In genomic region chr2:201136889-201137321, GRCh38 we compare ENCODE assay signal across 13 cellular contexts. TPM values are rescaled to one million over a fixed set of nuclear protein-coding genes. Genes with fewer than 3 reads are reported as not detected.
DNase-seq lines count a peak whose midpoint lies in the region; ATAC-seq and TF ChIP-seq lines count a peak whose summit lies in the region.
"Had no signal": no experiment of that assay in that cellular context is flagged by ENCODE, and none has a peak within 500 bp of the region (broad histone marks: within the 10 kb centered on the region; RNA-seq: fewer than 3 reads in every experiment).

No MANE protein-coding gene starts in this region.

- no peak for TF ChIP-seq CTCF in heart left ventricle (IDR thresholded peaks at IDR 0.05)
- no peak for TF ChIP-seq CTCF in lung (IDR thresholded peaks at IDR 0.05; ENCODE audit: control extremely low read depth, extremely low read depth)
- TF ChIP-seq CTCF in upper lobe of right lung (IDR thresholded peaks at IDR 0.05) = no peak

- TF ChIP-seq POLR2A in heart left ventricle (IDR thresholded peaks at IDR 0.05) = no peak

- POLR2A ChIA-PET in activated naive CD8-positive, alpha-beta T cell treated with anti-CD3 and anti-CD28 coated beads, Interleukin-2, amount 10 ng/mL, durations not matched to agents 7 days and 5 days (lab: Charles Lee) = interaction anchor here (1.1 kb wide), 1 partner anchor 9 kb away, joined by 3 read pairs; no protein-coding TSS in a partner anchor

- H3K27ac ChIP-seq in heart left ventricle (peak overlapping the region in 11 of 12 donors; percentile 11 to 100 (median 99)), lung (ENCODE audit: low read depth in 1 of 2, low read length in 1 of 2) (peak overlapping the region; percentile 37 to 78), upper lobe of right lung (peak overlapping the region; percentile 14)

- WGBS in heart left ventricle, 4 donors = 29 to 56% (median 44%) methylated on average over 1 to 3 of the region's 3 CpGs
- 69 to 80% methylated on average over 3 of the region's 3 CpGs for WGBS in lung, 2 donors

- DNase-seq in heart left ventricle = no peak
- no peak for DNase-seq in left cardiac atrium
- DNase-seq in activated naive CD8-positive, alpha-beta T cell treated with anti-CD3 and anti-CD28 coated beads, Interleukin-2, amount 10 ng/mL, durations not matched to agents 7 days and 5 days = no peak
- no peak for DNase-seq in lung (ENCODE audit: low spot score)
- no peak for DNase-seq in upper lobe of right lung
- no peak for DNase-seq in ACHN
- no peak for DNase-seq in amygdala (lab: John Stamatoyannopoulos, UW)
- no peak for DNase-seq in cerebellum (ENCODE audit: low spot score)
- DNase-seq: cerebellar nuclear complex, NCI-H1105, NCI-H446 had no signal

- H3K4me1 Mint-ChIP-seq in activated naive CD8-positive, alpha-beta T cell treated with anti-CD3 and anti-CD28 coated beads, Interleukin-2, amount 10 ng/mL, durations not matched to agents 7 days and 5 days = peaks cover 27% of the 10 kb centered on the region

- H3K27me3 ChIP-seq in heart left ventricle = no peaks in the 10 kb centered on the region
- no peaks in the 10 kb centered on the region for H3K27me3 ChIP-seq in lung (ENCODE audit: control insufficient read depth, insufficient read depth)
- no peaks in the 10 kb centered on the region for H3K27me3 ChIP-seq in upper lobe of right lung

- no peaks in the 10 kb centered on the region for H3K27me3 Mint-ChIP-seq in activated naive CD8-positive, alpha-beta T cell treated with anti-CD3 and anti-CD28 coated beads, Interleukin-2, amount 10 ng/mL, durations not matched to agents 7 days and 5 days

- peak overlapping the region; percentile 38 for H3K27ac Mint-ChIP-seq in activated naive CD8-positive, alpha-beta T cell treated with anti-CD3 and anti-CD28 coated beads, Interleukin-2, amount 10 ng/mL, durations not matched to agents 7 days and 5 days

- no peak overlapping the region for H3K4me3 Mint-ChIP-seq in activated naive CD8-positive, alpha-beta T cell treated with anti-CD3 and anti-CD28 coated beads, Interleukin-2, amount 10 ng/mL, durations not matched to agents 7 days and 5 days

- H3K36me3 ChIP-seq in heart left ventricle (peaks cover 2 to 99% (median 91%) of the 10 kb centered on the region in 9 donors), lung (ENCODE audit: control insufficient read depth in 2 of 2, insufficient read depth in 2 of 2, low read length in 2 of 2) (peaks cover 35 to 44% of the 10 kb centered on the region in 2 donors), upper lobe of right lung (peaks cover 94% of the 10 kb centered on the region)

- intact Hi-C loops in heart left ventricle (cut with DNase I) = no loop called here
- intact Hi-C loops in left cardiac atrium (cut with DNase I) = no loop called here
- intact Hi-C loops in upper lobe of right lung (cut with DNase I) = no loop called here

- H3K4me1 ChIP-seq in heart left ventricle (peaks cover 3 to 81% (median 47%) of the 10 kb centered on the region in 12 donors), lung (ENCODE audit: control insufficient read depth in 2 of 2, insufficient read depth in 2 of 2, low read length in 2 of 2) (peaks cover 16 to 19% of the 10 kb centered on the region in 2 donors), upper lobe of right lung (peaks cover 57% of the 10 kb centered on the region)

- H3K9me3 ChIP-seq in heart left ventricle (no peaks in the 10 kb centered on the region), lung (ENCODE audit: control insufficient read depth in 2 of 2, insufficient read depth in 1 of 2, low read length in 1 of 2) (no peaks in the 10 kb centered on the region), upper lobe of right lung (no peaks in the 10 kb centered on the region)

- H3K9me3 Mint-ChIP-seq in activated naive CD8-positive, alpha-beta T cell treated with anti-CD3 and anti-CD28 coated beads, Interleukin-2, amount 10 ng/mL, durations not matched to agents 7 days and 5 days = no peaks in the 10 kb centered on the region

- ATAC-seq in heart left ventricle (peak in 1 of 4 donors; percentile 8), left cardiac atrium (no peak), lung (ENCODE audit: insufficient read depth, low FRiP score) (no peak), upper lobe of right lung (no peak)
- ATAC-seq in activated naive CD8-positive, alpha-beta T cell treated with anti-CD3 and anti-CD28 coated beads, Interleukin-2, amount 10 ng/mL, durations not matched to agents 7 days and 5 days (ENCODE audit: low read depth) = no peak
- ATAC-seq: Panc1 had no signal

- H3K4me3 ChIP-seq in heart left ventricle = no peak overlapping the region
- no peak overlapping the region for H3K4me3 ChIP-seq in lung
- H3K4me3 ChIP-seq in upper lobe of right lung = no peak overlapping the region
- H3K4me3 ChIP-seq: smooth muscle cell had no signal

- in situ Hi-C loops in ACHN (cut with HindIII; ENCODE audit: low pct_ligation_motif_present, low pct_unique_long_range_greater_than_20kb, low sequenced_read_pairs) = no loop called here

- H3K36me3 Mint-ChIP-seq in activated naive CD8-positive, alpha-beta T cell treated with anti-CD3 and anti-CD28 coated beads, Interleukin-2, amount 10 ng/mL, durations not matched to agents 7 days and 5 days = peaks cover 54% of the 10 kb centered on the region

RNA-seq across cellular contexts. Expression of gene CFLAR, which starts 20.9 kb away (rescaled TPM):
- total RNA-seq in heart left ventricle = 100 to 1,000 TPM; 130 to 279 (median 214) TPM
- 100 to 1,000 TPM; 120 to 249 TPM for polyA plus RNA-seq in heart left ventricle
- total RNA-seq in left cardiac atrium = 100 to 1,000 TPM; 195 to 255 TPM
- 100 to 1,000 TPM; 139 to 140 TPM for total RNA-seq in activated naive CD8-positive, alpha-beta T cell treated with anti-CD3 and anti-CD28 coated beads, Interleukin-2, amount 10 ng/mL, durations not matched to agents 7 days and 5 days
- 100 to 1,000 TPM; 294 to 345 TPM for total RNA-seq in lung
- 100 to 1,000 TPM; 101 to 182 TPM for polyA plus RNA-seq in lung
- 316 TPM for total RNA-seq in upper lobe of right lung
- total RNA-seq in cerebellum = 65.3 TPM

RNA-seq across cellular contexts. Expression of gene CASP10, which starts 46.0 kb away (rescaled TPM):
- total RNA-seq in heart left ventricle (10 to 100 TPM in 2 of 9 donors, 1 to 10 TPM in 7; 4.3 to 24.0 (median 5.8) TPM), left cardiac atrium (1 to 10 TPM; 7.1 to 9.9 TPM), lung (10 to 100 TPM; 24.3 to 74.4 TPM), upper lobe of right lung (31.6 TPM), cerebellum (3.7 TPM)
- polyA plus RNA-seq in heart left ventricle (1 to 10 TPM; 2.8 to 3.5 TPM), lung (1 to 10 TPM; 8.9 to 9.1 TPM)
- 10 to 100 TPM; 45.2 to 46.1 TPM for total RNA-seq in activated naive CD8-positive, alpha-beta T cell treated with anti-CD3 and anti-CD28 coated beads, Interleukin-2, amount 10 ng/mL, durations not matched to agents 7 days and 5 days

Comparison
In these comparisons a context has a peak if more than half of its experiments do, and no peak if none do; other contexts are left out.
1. H3K27ac ChIP-seq: peak in every context shown above with its lines; median percentile 99 in heart left ventricle; 58 in lung; 14 in upper lobe of right lung.